Comparison of ENCODE assay signal across 1 cellular context in genomic region chr13:110914293-110915056, GRCh38.
TF ChIP-seq lines count a peak whose summit lies in the region.

No MANE protein-coding gene starts in this region.

TF ChIP-seq in WTC11, 78 proteins besides CTCF, POLR2A, EP300 and RAD21 (continued from another document and continues in another):
- TF ChIP-seq ARID4B (CRISPR knock-in tag; IDR thresholded peaks at IDR 0.05; ENCODE audit: borderline replicate concordance) = 0 out of 2 replicates have a peak, but pooled peaks have one; percentile 83
- TF ChIP-seq ZNF671 (CRISPR knock-in tag; IDR thresholded peaks at IDR 0.05) = no peak
- no peak for TF ChIP-seq HMGA2 (CRISPR knock-in tag; IDR thresholded peaks at IDR 0.05)
- TF ChIP-seq MAX (CRISPR knock-in tag; IDR thresholded peaks at IDR 0.05) = no peak; the same call in 1 of the 2 replicates
- 0 out of 2 replicates have a peak, but pooled peaks have one; percentile 1 for TF ChIP-seq NFYB (CRISPR knock-in tag; conservative IDR thresholded peaks at IDR 0.05; ENCODE audit: low read depth)
- no peak for TF ChIP-seq GTF2I (CRISPR knock-in tag; conservative IDR thresholded peaks at IDR 0.05)
- TF ChIP-seq FOXP1 (CRISPR knock-in tag; IDR thresholded peaks at IDR 0.05; ENCODE audit: borderline replicate concordance) = peak; percentile 45; the same call in 1 of the 2 replicates
- no peak for TF ChIP-seq NR1H2 (CRISPR knock-in tag; IDR thresholded peaks at IDR 0.05)
- no peak for TF ChIP-seq ZNF263 (CRISPR knock-in tag; IDR thresholded peaks at IDR 0.05; ENCODE audit: low read depth)
- TF ChIP-seq KAT7 (CRISPR knock-in tag; IDR thresholded peaks at IDR 0.05; ENCODE audit: borderline replicate concordance) = peak; percentile 99
- no peak for TF ChIP-seq IRF2 (CRISPR knock-in tag; IDR thresholded peaks at IDR 0.05; ENCODE audit: borderline replicate concordance, low read depth)
- TF ChIP-seq E2F5 (CRISPR knock-in tag; IDR thresholded peaks at IDR 0.05) = peak; percentile 25; the same call in 1 of the 2 replicates
- TF ChIP-seq ZNF138 (CRISPR knock-in tag; conservative IDR thresholded peaks at IDR 0.05) = no peak; the same call in 1 of the 2 replicates
- no peak for TF ChIP-seq PRRX2 (CRISPR knock-in tag; IDR thresholded peaks at IDR 0.05)
- TF ChIP-seq JUN (CRISPR knock-in tag; IDR thresholded peaks at IDR 0.05) = peak; percentile 77; the same call in 1 of the 2 replicates
- TF ChIP-seq ATF3 (CRISPR knock-in tag; conservative IDR thresholded peaks at IDR 0.05) = no peak; the same call in 1 of the 2 replicates
- no peak for TF ChIP-seq AR (CRISPR knock-in tag; IDR thresholded peaks at IDR 0.05)
- TF ChIP-seq E2F4 (CRISPR knock-in tag; IDR thresholded peaks at IDR 0.05; ENCODE audit: borderline replicate concordance, low read depth) = no peak
- no peak for TF ChIP-seq MXD4 (CRISPR knock-in tag; IDR thresholded peaks at IDR 0.05; ENCODE audit: borderline replicate concordance)
- TF ChIP-seq MLX (CRISPR knock-in tag; IDR thresholded peaks at IDR 0.05) = no peak
- no peak for TF ChIP-seq ATF1 (CRISPR knock-in tag; IDR thresholded peaks at IDR 0.05)
- no peak for TF ChIP-seq NR3C1 (CRISPR knock-in tag; conservative IDR thresholded peaks at IDR 0.05; ENCODE audit: low read depth)
- no peak for TF ChIP-seq PRDM15 (CRISPR knock-in tag; IDR thresholded peaks at IDR 0.05)
- 0 out of 2 replicates have a peak, but pooled peaks have one; percentile 2 for TF ChIP-seq CBFB (CRISPR knock-in tag; IDR thresholded peaks at IDR 0.05; ENCODE audit: low read depth)
- peak; percentile 37; the same call in 1 of the 2 replicates for TF ChIP-seq E2F1 (CRISPR knock-in tag; IDR thresholded peaks at IDR 0.05)
- peak; percentile 67 for TF ChIP-seq FOXK1 (CRISPR knock-in tag; IDR thresholded peaks at IDR 0.05)
- TF ChIP-seq NR2C2 (CRISPR knock-in tag; IDR thresholded peaks at IDR 0.05) = no peak
- no peak for TF ChIP-seq FOXJ3 (CRISPR knock-in tag; IDR thresholded peaks at IDR 0.05; ENCODE audit: borderline replicate concordance)
- no peak for TF ChIP-seq GABPB1 (CRISPR knock-in tag; IDR thresholded peaks at IDR 0.05)
- no peak for TF ChIP-seq ZNF425 (CRISPR knock-in tag; conservative IDR thresholded peaks at IDR 0.05)
- peak; percentile 23; the same call in 1 of the 2 replicates for TF ChIP-seq SMAD3 (CRISPR knock-in tag; IDR thresholded peaks at IDR 0.05; ENCODE audit: borderline replicate concordance)
- TF ChIP-seq FOXP4 (CRISPR knock-in tag; IDR thresholded peaks at IDR 0.05) = peak; percentile 92
- TF ChIP-seq CREB1 (CRISPR knock-in tag; IDR thresholded peaks at IDR 0.05) = 0 out of 2 replicates have a peak, but pooled peaks have one; percentile 23
- TF ChIP-seq JAZF1 (CRISPR knock-in tag; IDR thresholded peaks at IDR 0.05) = no peak
- TF ChIP-seq ZNF219 (CRISPR knock-in tag; IDR thresholded peaks at IDR 0.05; ENCODE audit: borderline replicate concordance) = 0 out of 2 replicates have a peak, but pooled peaks have one; percentile 73
- no peak; the same call in 1 of the 2 replicates for TF ChIP-seq CREM (CRISPR knock-in tag; IDR thresholded peaks at IDR 0.05)
- peak; percentile 80; the same call in 1 of the 2 replicates for TF ChIP-seq RELA (CRISPR knock-in tag; IDR thresholded peaks at IDR 0.05; ENCODE audit: borderline replicate concordance)
- no peak for TF ChIP-seq ZMAT4 (CRISPR knock-in tag; IDR thresholded peaks at IDR 0.05)
